ENCODE assay signal across 15 cellular contexts in genomic region chr11:119991022-119991404, GRCh38.
DNase-seq lines count a peak whose midpoint lies in the region; ATAC-seq and TF ChIP-seq lines count a peak whose summit lies in the region.
"Had no signal": no experiment of that assay in that cellular context is flagged by ENCODE, and none has a peak within 500 bp of the region (broad histone marks: within the 10 kb centered on the region; RNA-seq: fewer than 3 reads in every experiment).

No MANE protein-coding gene starts in this region.

- H4K8ac ChIP-seq in IMR-90 (ENCODE audit: low read depth in 2 of 2, low read length in 2 of 2) (no peak overlapping the region), neuronal stem cell (ENCODE audit: low read depth, low read length) (no peak overlapping the region)

- H3K79me1 ChIP-seq in IMR-90 (ENCODE audit: low read depth in 1 of 2, low read length in 2 of 2) (no peaks in the 10 kb centered on the region), neuronal stem cell (ENCODE audit: low read depth, low read length) (no peaks in the 10 kb centered on the region)

- H3K56ac ChIP-seq in IMR-90 (ENCODE audit: extremely low read depth, insufficient read depth, low read length) = no peak overlapping the region

- no peak overlapping the region for H2BK20ac ChIP-seq in IMR-90 (ENCODE audit: low read depth, low read length)

- H3K9me3 ChIP-seq in BLaER1 (no peaks in the 10 kb centered on the region), IMR-90 (ENCODE audit: control insufficient read depth, insufficient read depth, low read length) (no peaks in the 10 kb centered on the region), neuronal stem cell (replicated peaks in 1 of 2; ENCODE audit: control insufficient read depth in 2 of 2, insufficient read depth in 1 of 2, low read depth in 1 of 2, low read length in 2 of 2) (no peaks in the 10 kb centered on the region)
- H3K9me3 ChIP-seq: A549 had no signal

- DNase-seq in IMR-90 = no peak
- no peak for DNase-seq in neuronal stem cell (ENCODE audit: low spot score)
- no peak for DNase-seq in DMS53 (lab: John Stamatoyannopoulos, UW)
- no peak for DNase-seq in NCI-H1105 (lab: John Stamatoyannopoulos, UW)
- DNase-seq in activated gamma-delta T cell treated with Interleukin-2 at 50 U/mL for 16 hours = no peak
- DNase-seq: AML-193; CD4-positive, alpha-beta memory T cell; COR-L47; KBM-7; NCI-H1694 treated with DMSO at 0.1 percent for 48 hours had no signal

- no peaks in the 10 kb centered on the region for H3K9me1 ChIP-seq in IMR-90 (ENCODE audit: insufficient read depth, low read length)

- TF ChIP-seq POLR2A in IMR-90 (IDR thresholded peaks at IDR 0.05; ENCODE audit: low read depth, low read length) = no peak

- no peak overlapping the region for H3K14ac ChIP-seq in IMR-90 (replicated peaks; ENCODE audit: low read depth, low read length)
- H3K14ac ChIP-seq in neuronal stem cell (ENCODE audit: low read length) = no peak overlapping the region

- BruUV-seq in IMR-90 (replicated peaks; lab: Mats Ljungman, UMichigan) = no TSS peak

- H3K4me1 ChIP-seq in BLaER1 (peaks cover 35% of the 10 kb centered on the region), IMR-90 (ENCODE audit: control insufficient read depth, insufficient read depth, low read length) (no peaks in the 10 kb centered on the region), neuronal stem cell (ENCODE audit: control insufficient read depth in 2 of 2, insufficient read depth in 1 of 2, low read depth in 1 of 2, low read length in 2 of 2) (peaks cover 0 to 2% of the 10 kb centered on the region in 2 donors)
- H3K4me1 ChIP-seq: A549 had no signal

- H4K20me1 ChIP-seq in BLaER1 (no peaks in the 10 kb centered on the region), IMR-90 (ENCODE audit: insufficient read depth, low read length) (no peaks in the 10 kb centered on the region)

- H2AFZ ChIP-seq in IMR-90 (replicated peaks; ENCODE audit: low read length, poor library complexity) (peak overlapping the region; percentile 48), neuronal stem cell (ENCODE audit: low read length) (no peak overlapping the region)

- CTCF ChIA-PET in IMR-90 (lab: Yijun Ruan, JAX) = interaction anchor here (0.6 kb wide), 1 partner anchor 31 kb away, joined by 3 read pairs; no protein-coding TSS in a partner anchor

- no peak overlapping the region for H2AK9ac ChIP-seq in IMR-90 (replicated peaks; ENCODE audit: low read depth, low read length, poor library complexity)

- H3K23ac ChIP-seq in IMR-90 (ENCODE audit: low read depth, low read length) = no peak overlapping the region
- no peak overlapping the region for H3K23ac ChIP-seq in neuronal stem cell (ENCODE audit: low read depth, low read length, poor library complexity)

- H2BK15ac ChIP-seq in IMR-90 (ENCODE audit: low read depth, low read length) (no peak overlapping the region), neuronal stem cell (ENCODE audit: low read length) (peak overlapping the region; percentile 76)

- in situ Hi-C loops in IMR-90 (cut with MboI; ENCODE audit: low sequenced_read_pairs) = no loop called here

- H2BK5ac ChIP-seq in IMR-90 (ENCODE audit: low read depth, low read length, poor library complexity, severe bottlenecking) (no peak overlapping the region), neuronal stem cell (ENCODE audit: low read length) (peak overlapping the region; percentile 25)

- POLR2A ChIA-PET in IMR-90 (lab: Charles Lee; ENCODE audit: unreplicated experiment) = no interaction called here

- H4K91ac ChIP-seq in IMR-90 (ENCODE audit: insufficient read depth, low read depth, low read length) = no peak overlapping the region
- H4K91ac ChIP-seq in neuronal stem cell (ENCODE audit: low read depth, low read length, poor library complexity) = no peak overlapping the region

- H3K27ac ChIP-seq in BLaER1 = no peak overlapping the region
- no peak overlapping the region for H3K27ac ChIP-seq in IMR-90 (ENCODE audit: insufficient read depth, low read length)
- peak overlapping the region; percentile 84 for H3K27ac ChIP-seq in angular gyrus (ENCODE audit: low read depth, low read length)
- H3K27ac ChIP-seq in neuronal stem cell (replicated peaks; ENCODE audit: low read length) = no peak overlapping the region
- H3K27ac ChIP-seq: A549, RWPE1 had no signal

- no peak overlapping the region for H4K5ac ChIP-seq in IMR-90 (ENCODE audit: low read depth, low read length)

- H2AK5ac ChIP-seq in IMR-90 (ENCODE audit: low read depth, low read length) (no peak overlapping the region), neuronal stem cell (ENCODE audit: low read depth, low read length) (no peak overlapping the region)

- H3K18ac ChIP-seq in IMR-90 (ENCODE audit: low read depth, low read length) (no peak overlapping the region), neuronal stem cell (ENCODE audit: low read length) (no peak overlapping the region)

- 33% methylated on average over 1 of the region's 4 CpGs; no CpG with 5 or more reads in 1 of the 2 experiments for WGBS in IMR-90 (ENCODE audit: extremely low coverage in 2 of 2, insufficient read length in 1 of 2), 2 experiments
- WGBS in neuronal stem cell (ENCODE audit: extremely low coverage in 2 of 2, insufficient read length in 2 of 2, insufficient replicate concordance in 1 of 2), 2 donors = no CpG with 5 or more reads among the region's 4 CpGs

- no peak overlapping the region for H2BK12ac ChIP-seq in neuronal stem cell (ENCODE audit: low read length)

- intact Hi-C loops in IMR-90 (cut with micrococcal nuclease) = no loop called here

- no peaks in the 10 kb centered on the region for H3K27me3 ChIP-seq in BLaER1
- peaks cover 24% of the 10 kb centered on the region for H3K27me3 ChIP-seq in IMR-90 (ENCODE audit: control insufficient read depth, insufficient read depth, low read length)
- peaks cover 0 to 26% (median 2%) of the 10 kb centered on the region in 3 experiments for H3K27me3 ChIP-seq in neuronal stem cell (ENCODE audit: control insufficient read depth in 3 of 3, insufficient read depth in 3 of 3, low read depth in 1 of 3, low read length in 3 of 3)

- H3K4ac ChIP-seq in IMR-90 (ENCODE audit: low read depth, low read length) = no peak overlapping the region
- H3K4ac ChIP-seq in neuronal stem cell (ENCODE audit: low read length) = no peak overlapping the region

- H3K9ac ChIP-seq in BLaER1 (no peak overlapping the region), IMR-90 (ENCODE audit: low read depth, low read length) (no peak overlapping the region), neuronal stem cell (ENCODE audit: low read depth, low read length, poor library complexity) (no peak overlapping the region)

- no peak for ATAC-seq in IMR-90 (ENCODE audit: low read depth)
- ATAC-seq: A549, Panc1 had no signal

- H3K36me3 ChIP-seq in BLaER1 (no peaks in the 10 kb centered on the region), IMR-90 (ENCODE audit: control insufficient read depth, insufficient read depth, low read length) (no peaks in the 10 kb centered on the region), neuronal stem cell (replicated peaks in 1 of 2; ENCODE audit: control insufficient read depth in 2 of 2, insufficient read depth in 2 of 2, low read length in 2 of 2) (no peaks in the 10 kb centered on the region)

- dilution Hi-C loops in IMR-90 (cut with HindIII; ENCODE audit: low sequenced_read_pairs, unreplicated experiment) = no loop called here

- TF ChIP-seq RAD21 in IMR-90 (IDR thresholded peaks at IDR 0.05; ENCODE audit: low read length) = no peak

- H3K4me3 ChIP-seq in BLaER1 = no peak overlapping the region
- no peak overlapping the region for H3K4me3 ChIP-seq in IMR-90 (ENCODE audit: insufficient read depth, low read depth, low read length)
- no peak overlapping the region for H3K4me3 ChIP-seq in neuronal stem cell (ENCODE audit: low read length in 2 of 2)
- H3K4me3 ChIP-seq: A549 had no signal

- H2BK120ac ChIP-seq in IMR-90 (ENCODE audit: low read depth, low read length) (no peak overlapping the region), neuronal stem cell (ENCODE audit: low read depth, low read length) (no peak overlapping the region)

- peak overlapping the region; percentile 45; the same call in 1 of the 2 replicates for H3K4me2 ChIP-seq in BLaER1
- no peak overlapping the region for H3K4me2 ChIP-seq in IMR-90 (ENCODE audit: low read depth, low read length)
- H3K4me2 ChIP-seq in neuronal stem cell (ENCODE audit: insufficient read depth, low read length, poor library complexity, severe bottlenecking) = no peak overlapping the region
- H3K4me2 ChIP-seq: A549 had no signal

- TF ChIP-seq CTCF in IMR-90 (conservative IDR thresholded peaks at IDR 0.05; ENCODE audit: low read depth, low read length) = no peak

TF ChIP-seq in IMR-90, 13 proteins besides CTCF, POLR2A, EP300 and RAD21 (continues in another document):
- no peak for TF ChIP-seq USF2 (IDR thresholded peaks at IDR 0.05; ENCODE audit: low read depth, low read length)
- TF ChIP-seq NFE2L2 (IDR thresholded peaks at IDR 0.05; ENCODE audit: low read depth, low read length) = no peak
- TF ChIP-seq MAFK (IDR thresholded peaks at IDR 0.05; ENCODE audit: low read depth, low read length) = no peak
- TF ChIP-seq ELK1 (IDR thresholded peaks at IDR 0.05; ENCODE audit: borderline replicate concordance, low read depth, low read length) = no peak
- no peak for TF ChIP-seq BHLHE40 (IDR thresholded peaks at IDR 0.05; ENCODE audit: low read depth, low read length)
- no peak for TF ChIP-seq RCOR1 (IDR thresholded peaks at IDR 0.05; ENCODE audit: insufficient replicate concordance, low read length)
- no peak for TF ChIP-seq MXI1 (IDR thresholded peaks at IDR 0.05; ENCODE audit: borderline replicate concordance, low read depth, low read length)
- no peak for TF ChIP-seq FOS (IDR thresholded peaks at IDR 0.05; ENCODE audit: low read depth, low read length)
- no peak for TF ChIP-seq CHD1 (IDR thresholded peaks at IDR 0.05; ENCODE audit: low read depth, low read length)
- TF ChIP-seq MAZ (IDR thresholded peaks at IDR 0.05; ENCODE audit: borderline replicate concordance, low read depth, low read length) = no peak
- TF ChIP-seq CEBPB (IDR thresholded peaks at IDR 0.05; ENCODE audit: low read depth, low read length) = no peak
